Comparison of ENCODE assay signal across 2 cellular contexts in genomic region chr3:133536635-133536980, GRCh38.
TF ChIP-seq lines count a peak whose summit lies in the region.

No MANE protein-coding gene starts in this region.

TF ChIP-seq in SK-N-SH, 30 proteins besides CTCF, POLR2A, EP300 and RAD21 (continued from another document):
- TF ChIP-seq FOSL2 (IDR thresholded peaks at IDR 0.05; ENCODE audit: borderline replicate concordance, low read depth), result no peak
- no peak for TF ChIP-seq MEF2A (IDR thresholded peaks at IDR 0.05; ENCODE audit: borderline replicate concordance, low read depth)
- no peak for TF ChIP-seq FOXJ3 (CRISPR knock-in tag; IDR thresholded peaks at IDR 0.05)
- TF ChIP-seq, protein P1, sequence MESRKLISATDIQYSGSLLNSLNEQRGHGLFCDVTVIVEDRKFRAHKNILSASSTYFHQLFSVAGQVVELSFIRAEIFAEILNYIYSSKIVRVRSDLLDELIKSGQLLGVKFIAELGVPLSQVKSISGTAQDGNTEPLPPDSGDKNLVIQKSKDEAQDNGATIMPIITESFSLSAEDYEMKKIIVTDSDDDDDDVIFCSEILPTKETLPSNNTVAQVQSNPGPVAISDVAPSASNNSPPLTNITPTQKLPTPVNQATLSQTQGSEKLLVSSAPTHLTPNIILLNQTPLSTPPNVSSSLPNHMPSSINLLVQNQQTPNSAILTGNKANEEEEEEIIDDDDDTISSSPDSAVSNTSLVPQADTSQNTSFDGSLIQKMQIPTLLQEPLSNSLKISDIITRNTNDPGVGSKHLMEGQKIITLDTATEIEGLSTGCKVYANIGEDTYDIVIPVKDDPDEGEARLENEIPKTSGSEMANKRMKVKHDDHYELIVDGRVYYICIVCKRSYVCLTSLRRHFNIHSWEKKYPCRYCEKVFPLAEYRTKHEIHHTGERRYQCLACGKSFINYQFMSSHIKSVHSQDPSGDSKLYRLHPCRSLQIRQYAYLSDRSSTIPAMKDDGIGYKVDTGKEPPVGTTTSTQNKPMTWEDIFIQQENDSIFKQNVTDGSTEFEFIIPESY (IDR thresholded peaks at IDR 0.05; ENCODE audit: borderline replicate concordance, low read depth), result no peak

TF ChIP-seq in SK-N-SH treated with all-trans-retinoic acid at 6 μM for 48 hours, 23 proteins besides CTCF, POLR2A, EP300 and RAD21 (continued from another document):
- TF ChIP-seq CSRNP3 (CRISPR knock-in tag; IDR thresholded peaks at IDR 0.05) (no peak), ZNF70 (CRISPR knock-in tag; IDR thresholded peaks at IDR 0.05) (no peak), ARNTL (CRISPR knock-in tag; IDR thresholded peaks at IDR 0.05; ENCODE audit: borderline replicate concordance, low read depth) (no peak), ZFP30 (CRISPR knock-in tag; IDR thresholded peaks at IDR 0.05) (no peak), TSHZ2 (CRISPR knock-in tag; IDR thresholded peaks at IDR 0.05) (no peak), RARB (CRISPR knock-in tag; IDR thresholded peaks at IDR 0.05) (no peak), TOX (CRISPR knock-in tag; IDR thresholded peaks at IDR 0.05; ENCODE audit: borderline replicate concordance) (no peak)
